Comparison of ENCODE assay signal across 5 cellular contexts in genomic region chr6:113168057-113168456, GRCh38.
"Had no signal": no experiment of that assay in that cellular context is flagged by ENCODE, and none has a peak within 500 bp of the region (broad histone marks: within the 10 kb centered on the region; RNA-seq: fewer than 3 reads in every experiment).

No MANE protein-coding gene starts in this region.

- DNase-seq: IMR-90, KBM-7, KG1 had no signal

- FAIRE-seq: HTR-8/SVneo had no signal

- H3K27ac ChIP-seq: HL-60 had no signal
